In genomic region chr3:197476126-197476525, GRCh38 we compare ENCODE assay signal across 26 cellular contexts.
"Had no signal": no experiment of that assay in that cellular context is flagged by ENCODE, and none has a peak within 500 bp of the region (broad histone marks: within the 10 kb centered on the region; RNA-seq: fewer than 3 reads in every experiment).

No MANE protein-coding gene starts in this region.

- H3K27ac ChIP-seq: ascending aorta, esophagus muscularis mucosa, foreskin keratinocyte, heart right ventricle, left lung, parathyroid adenoma, psoas muscle, suprapubic skin, tibial nerve had no signal

- H3K27ac Mint-ChIP-seq: activated B cell treated with CpG ODN at 0.5 μM for 24 hours; activated CD8-positive, alpha-beta memory T cell treated with anti-CD3 and anti-CD28 coated beads, Interleukin-2, amount 10 ng/mL, durations not matched to agents 7 days and 5 days; activated CD8-positive, alpha-beta T cell treated with anti-CD3 and anti-CD28 coated beads, Interleukin-2, amount 10 ng/mL, durations not matched to agents 7 days and 5 days; activated naive CD4-positive, alpha-beta T cell treated with anti-CD3 and anti-CD28 coated beads, Interleukin-2, amount 50 U/mL, for 24 hours; activated T-helper 2 cell treated with anti-CD3 and anti-CD28 coated beads, Interferon-gamma antibody, Interleukin-2, Interleukin-4, amounts not matched to agents 10 μg/mL and 5 μg/mL and 100 μg/mL, durations not matched to agents 14 hours and 24 hours and 36 hours; nephron progenitor cell; T-helper 2 cell treated with Interferon-gamma antibody and Interleukin-4, amounts not matched to agents 5 μg/mL and 100 μg/mL, for 36 hours had no signal

- H3K4me2 ChIP-seq: smooth muscle cell had no signal

- H3K4me1 ChIP-seq: ascending aorta, left lung, parathyroid adenoma, psoas muscle had no signal

- H3K4me1 Mint-ChIP-seq: activated B cell treated with CpG ODN at 0.5 μM for 24 hours; activated CD8-positive, alpha-beta memory T cell treated with anti-CD3 and anti-CD28 coated beads, Interleukin-2, amount 10 ng/mL, durations not matched to agents 7 days and 5 days; activated naive CD4-positive, alpha-beta T cell treated with anti-CD3 and anti-CD28 coated beads, Interleukin-2, amount 50 U/mL, for 24 hours had no signal

- H3K27me3 ChIP-seq: ascending aorta, foreskin keratinocyte, left lung, suprapubic skin, tibial nerve had no signal

- ATAC-seq: activated CD8-positive, alpha-beta memory T cell treated with anti-CD3 and anti-CD28 coated beads, Interleukin-2, amount 10 ng/mL, durations not matched to agents 7 days and 5 days; activated CD8-positive, alpha-beta T cell treated with anti-CD3 and anti-CD28 coated beads, Interleukin-2, amount 10 ng/mL, durations not matched to agents 7 days and 5 days; foreskin keratinocyte; heart right ventricle; left lung; psoas muscle had no signal

- H3K4me3 ChIP-seq: ascending aorta, esophagus muscularis mucosa, heart right ventricle, left lung, lung, psoas muscle, smooth muscle cell, suprapubic skin, tibial nerve had no signal

- H3K36me3 ChIP-seq: ascending aorta, esophagus muscularis mucosa, heart right ventricle, left lung, suprapubic skin, tibial nerve had no signal

- H3K9me3 ChIP-seq: ascending aorta, esophagus muscularis mucosa, heart right ventricle, left lung, psoas muscle, suprapubic skin, tibial nerve had no signal

- H3K4me3 Mint-ChIP-seq: activated B cell treated with CpG ODN at 0.5 μM for 24 hours; activated CD8-positive, alpha-beta memory T cell treated with anti-CD3 and anti-CD28 coated beads, Interleukin-2, amount 10 ng/mL, durations not matched to agents 7 days and 5 days; activated CD8-positive, alpha-beta T cell treated with anti-CD3 and anti-CD28 coated beads, Interleukin-2, amount 10 ng/mL, durations not matched to agents 7 days and 5 days; activated naive CD4-positive, alpha-beta T cell treated with anti-CD3 and anti-CD28 coated beads, Interleukin-2, amount 50 U/mL, for 24 hours; brain; nephron progenitor cell; T-helper 2 cell treated with Interferon-gamma antibody and Interleukin-4, amounts not matched to agents 5 μg/mL and 100 μg/mL, for 36 hours had no signal

- H3K9me3 Mint-ChIP-seq: activated B cell treated with CpG ODN at 0.5 μM for 24 hours; activated naive CD4-positive, alpha-beta T cell treated with anti-CD3 and anti-CD28 coated beads, Interleukin-2, amount 50 U/mL, for 24 hours; activated T-helper 2 cell treated with anti-CD3 and anti-CD28 coated beads, Interferon-gamma antibody, Interleukin-2, Interleukin-4, amounts not matched to agents 10 μg/mL and 5 μg/mL and 100 μg/mL, durations not matched to agents 14 hours and 24 hours and 36 hours; nephron progenitor cell; T-helper 2 cell treated with Interferon-gamma antibody and Interleukin-4, amounts not matched to agents 5 μg/mL and 100 μg/mL, for 36 hours had no signal

- H3K36me3 Mint-ChIP-seq: activated naive CD4-positive, alpha-beta T cell treated with anti-CD3 and anti-CD28 coated beads, Interleukin-2, amount 50 U/mL, for 24 hours; brain had no signal

- H3K9ac ChIP-seq: parathyroid adenoma had no signal

- DNase-seq: activated B cell treated with CpG ODN at 0.5 μM for 24 hours; activated CD4-positive, alpha-beta T cell treated with anti-CD3 and anti-CD28 coated beads, Interleukin-2, amount 50 U/mL, for 1 hour; activated CD8-positive, alpha-beta memory T cell treated with anti-CD3 and anti-CD28 coated beads, Interleukin-2, amount 10 ng/mL, durations not matched to agents 7 days and 5 days; activated CD8-positive, alpha-beta T cell treated with anti-CD3 and anti-CD28 coated beads, Interleukin-2, amount 10 ng/mL, durations not matched to agents 7 days and 5 days; activated T-cell treated with anti-CD3 and anti-CD28 coated beads, Interleukin-2, amount 50 U/mL, for 48 hours; central memory CD4-positive, alpha-beta T cell; foreskin keratinocyte; heart right ventricle; left lung; nephron progenitor cell; occipital lobe; psoas muscle; stimulated activated CD4-positive, alpha-beta T cell treated with anti-CD3 and anti-CD28 coated beads, Interleukin-1b, Interleukin-23, amount 100 ng/mL, for 48 hours; stimulated activated naive CD4-positive, alpha-beta T cell; T-helper 1 cell had no signal

- H3K79me2 ChIP-seq: parathyroid adenoma had no signal

- H2AFZ ChIP-seq: parathyroid adenoma had no signal
